Comparison of ENCODE assay signal across 1 cellular context in genomic region chr9:134632329-134632728, GRCh38.
TF ChIP-seq lines count a peak whose summit lies in the region.

No MANE protein-coding gene starts in this region.

TF ChIP-seq in WTC11, 78 proteins besides CTCF, POLR2A, EP300 and RAD21 (continued from another document):
- TF ChIP-seq ZNF532 (CRISPR knock-in tag; IDR thresholded peaks at IDR 0.05; ENCODE audit: borderline replicate concordance), result no peak
- no peak for TF ChIP-seq E2F1 (CRISPR knock-in tag; IDR thresholded peaks at IDR 0.05)
- no peak for TF ChIP-seq CREB1 (CRISPR knock-in tag; IDR thresholded peaks at IDR 0.05)
- no peak for TF ChIP-seq NR1H2 (CRISPR knock-in tag; IDR thresholded peaks at IDR 0.05)
- no peak for TF ChIP-seq USF2 (CRISPR knock-in tag; IDR thresholded peaks at IDR 0.05)
TF ChIP-seq in WTC11: peak in this region for 0.
